In genomic region chr12:120368789-120369475, GRCh38 we compare ENCODE assay signal across 8 cellular contexts. TPM values are rescaled to one million over a fixed set of nuclear protein-coding genes. Genes with fewer than 3 reads are reported as not detected.
DNase-seq lines count a peak whose midpoint lies in the region; ATAC-seq and TF ChIP-seq lines count a peak whose summit lies in the region.

Gene MSI1 (minus strand): TSS chr12:120369164. CDS start chr12:120369091, 73 bp downstream.

- ATAC-seq in activated T-cell treated with anti-CD3 and anti-CD28 coated beads, Interleukin-2, amount 50 U/mL, for 72 hours (replicated peaks in 1 of 2) = peak; percentile 47 to 49
- ATAC-seq in HG03139 (IDR thresholded peaks at IDR 0.05; ENCODE audit: unreplicated experiment) = no peak
- ATAC-seq in GM21825 (IDR thresholded peaks at IDR 0.05; ENCODE audit: unreplicated experiment) = no peak
- ATAC-seq in foreskin keratinocyte = no peak

- H3K9me3 ChIP-seq in iPS-18a (ENCODE audit: control insufficient read depth, low read depth, low read length) = no peaks in the 10 kb centered on the region
- H3K9me3 ChIP-seq in smooth muscle cell (replicated peaks; ENCODE audit: low read depth) = no peaks in the 10 kb centered on the region

- H3K9ac ChIP-seq in iPS-18a (ENCODE audit: low read length) = peak within 1 kb of the TSS; percentile 65
- H3K9ac ChIP-seq in smooth muscle cell (ENCODE audit: low read depth) = peak within 1 kb of the TSS; percentile 51

- peak within 1 kb of the TSS; percentile 75 for H2AFZ ChIP-seq in smooth muscle cell (ENCODE audit: low read depth)

- H4K20me1 ChIP-seq in smooth muscle cell (ENCODE audit: low read depth) = no peaks in the 10 kb centered on the region

- H3K36me3 ChIP-seq in iPS-18a (ENCODE audit: control insufficient read depth, low read depth, low read length) = peaks cover 19% of the 10 kb centered on the region
- no peaks in the 10 kb centered on the region for H3K36me3 ChIP-seq in smooth muscle cell (ENCODE audit: low read depth)

- H3K4me1 Mint-ChIP-seq in activated T-cell treated with anti-CD3 and anti-CD28 coated beads, Interleukin-2, amount 50 U/mL, for 72 hours (ENCODE audit: low read depth) = peaks cover 20% of the 10 kb centered on the region

- peaks cover 79% of the 10 kb centered on the region for H3K27me3 Mint-ChIP-seq in activated T-cell treated with anti-CD3 and anti-CD28 coated beads, Interleukin-2, amount 50 U/mL, for 72 hours (ENCODE audit: low read depth)

- TF ChIP-seq CTCF in smooth muscle cell (IDR thresholded peaks at IDR 0.05; ENCODE audit: borderline replicate concordance, insufficient read depth, poor library complexity, severe bottlenecking) (no peak), foreskin keratinocyte (conservative IDR thresholded peaks at IDR 0.05) (no peak)

- peaks cover 24% of the 10 kb centered on the region for H3K4me1 ChIP-seq in iPS-18a (ENCODE audit: control insufficient read depth, low read depth, low read length)
- H3K4me1 ChIP-seq in smooth muscle cell (ENCODE audit: low read depth) = peaks cover 10% of the 10 kb centered on the region
- H3K4me1 ChIP-seq in foreskin keratinocyte = no peaks in the 10 kb centered on the region

- 0% methylated on average over 4 of the region's 108 CpGs for WGBS in smooth muscle cell (ENCODE audit: low lambda C conversion rate)

- peak within 1 kb of the TSS; percentile 76 to 85 for H3K4me3 Mint-ChIP-seq in activated T-cell treated with anti-CD3 and anti-CD28 coated beads, Interleukin-2, amount 50 U/mL, for 72 hours

- H3K9me3 Mint-ChIP-seq in activated T-cell treated with anti-CD3 and anti-CD28 coated beads, Interleukin-2, amount 50 U/mL, for 72 hours = no peaks in the 10 kb centered on the region

- H3F3A ChIP-seq in smooth muscle cell (ENCODE audit: low read depth) = no peaks in the 10 kb centered on the region

- no peaks in the 10 kb centered on the region for H3K79me2 ChIP-seq in smooth muscle cell (ENCODE audit: low read depth)

- H3K27ac ChIP-seq in iPS-18a (ENCODE audit: low read length) (no peak within 1 kb of the TSS), smooth muscle cell (ENCODE audit: low read depth) (no peak within 1 kb of the TSS), foreskin keratinocyte (no peak within 1 kb of the TSS)

- H3K36me3 Mint-ChIP-seq in activated T-cell treated with anti-CD3 and anti-CD28 coated beads, Interleukin-2, amount 50 U/mL, for 72 hours (ENCODE audit: insufficient read depth in 2 of 2) = peaks cover 1 to 4% of the 10 kb centered on the region in 2 donors

- no peak within 1 kb of the TSS for H3K27ac Mint-ChIP-seq in activated T-cell treated with anti-CD3 and anti-CD28 coated beads, Interleukin-2, amount 50 U/mL, for 72 hours

- H3K4me3 ChIP-seq in iPS-18a (ENCODE audit: low read length) (peak within 1 kb of the TSS; percentile 75), smooth muscle cell (peak within 1 kb of the TSS; percentile 82)

- DNase-seq in DMS53 (lab: John Stamatoyannopoulos, UW) (peak; percentile 48), DMS53 treated with DMSO at 0.1 percent for 48 hours (lab: John Stamatoyannopoulos, UW; ENCODE audit: unreplicated experiment) (no peak), smooth muscle cell (lab: John Stamatoyannopoulos, UW; ENCODE audit: unreplicated experiment) (no peak), foreskin keratinocyte (no peak)
- DNase-seq in activated T-cell treated with anti-CD3 and anti-CD28 coated beads, Interleukin-2, amount 50 U/mL, for 72 hours = peak in 1 of 2 donors; percentile 31

- peak within 1 kb of the TSS; percentile 98 for H3K4me2 ChIP-seq in smooth muscle cell

- H3K27me3 ChIP-seq in iPS-18a (ENCODE audit: control insufficient read depth, insufficient read depth, low read length) = peaks cover 10% of the 10 kb centered on the region
- H3K27me3 ChIP-seq in smooth muscle cell (ENCODE audit: low read depth) = peaks cover 38% of the 10 kb centered on the region
- peaks cover 95% of the 10 kb centered on the region for H3K27me3 ChIP-seq in foreskin keratinocyte

RNA-seq across cellular contexts. Expression of gene MSI1, which starts in this region (rescaled TPM):
- 1 to 10 TPM; 5.6 to 6.6 TPM for total RNA-seq in activated T-cell treated with anti-CD3 and anti-CD28 coated beads, Interleukin-2, amount 50 U/mL, for 72 hours
- total RNA-seq in smooth muscle cell (1.2 and 1.3 TPM in 2 replicates), foreskin keratinocyte (not detected in 2 replicates)
- polyA plus RNA-seq in smooth muscle cell (5.0 and 6.8 TPM in 2 replicates), foreskin keratinocyte (not detected in 2 replicates)

Comparison
In these comparisons a context has a peak if more than half of its experiments do, and no peak if none do; other contexts are left out.
1. ATAC-seq: peak in activated T-cell treated with anti-CD3 and anti-CD28 coated beads, Interleukin-2, amount 50 U/mL, for 72 hours (2 of 2); none in HG03139 (single experiment), GM21825 (single experiment) and foreskin keratinocyte (single experiment).